In genomic region chr11:34510673-34511072, GRCh38 we compare ENCODE assay signal across 8 cellular contexts. TPM values are rescaled to one million over a fixed set of nuclear protein-coding genes. Genes with fewer than 3 reads are reported as not detected.
"Had no signal": no experiment of that assay in that cellular context is flagged by ENCODE, and none has a peak within 500 bp of the region (broad histone marks: within the 10 kb centered on the region; RNA-seq: fewer than 3 reads in every experiment).

No MANE protein-coding gene starts in this region.

- H3K9me3 Mint-ChIP-seq: HFFc6, IgD-negative memory B cell had no signal

- H3K4me3 Mint-ChIP-seq: HFFc6, IgD-negative memory B cell had no signal

- H3K27ac Mint-ChIP-seq: HFFc6 had no signal

- H3K27me3 Mint-ChIP-seq: IgD-negative memory B cell had no signal

- H3K36me3 Mint-ChIP-seq: IgD-negative memory B cell had no signal

- ATAC-seq: HCT116 had no signal

- DNase-seq: GM23248, GOT3, H7, HFFc6, KBM-7 had no signal

RNA-seq across cellular contexts. Expression of gene ELF5, which starts 2.9 kb away (rescaled TPM):
- total RNA-seq: GM23248, H4, H7, HFFc6 had no signal
